In the genomic region with DNA sequence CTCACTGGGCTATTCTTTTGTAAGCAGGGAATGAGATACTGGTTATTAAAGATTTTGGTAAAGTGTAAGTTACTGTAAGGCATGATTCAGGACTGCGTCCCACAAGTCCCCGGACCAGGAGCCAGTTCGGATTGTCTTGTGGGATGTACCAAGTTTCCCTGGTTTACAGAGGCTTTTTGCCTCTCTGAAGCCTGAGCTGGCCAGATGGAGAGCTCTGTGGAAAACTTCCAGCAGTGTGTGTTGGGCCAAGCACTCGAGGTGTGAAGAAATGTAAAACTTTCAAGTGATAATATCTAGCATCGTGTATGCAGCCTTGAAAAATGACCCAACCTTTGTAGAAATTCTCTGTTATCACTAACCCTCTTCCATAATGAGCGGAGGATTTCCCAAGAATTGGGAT, we compare ENCODE assay signal across 16 cellular contexts. TPM values are rescaled to one million over a fixed set of nuclear protein-coding genes. Genes with fewer than 3 reads are reported as not detected.
DNase-seq lines count a peak whose midpoint lies in the region; FAIRE-seq and TF ChIP-seq lines count a peak whose summit lies in the region.
"Had no signal": no experiment of that assay in that cellular context is flagged by ENCODE, and none has a peak within 500 bp of the region (broad histone marks: within the 10 kb centered on the region; RNA-seq: fewer than 3 reads in every experiment).

No MANE protein-coding gene starts in this region.

- H3K36me3 Mint-ChIP-seq in astrocyte (ENCODE audit: low read depth, unreplicated experiment): peaks cover 7% of the 10 kb centered on the region
- peaks cover 8% of the 10 kb centered on the region for H3K36me3 Mint-ChIP-seq in neural crest cell (ENCODE audit: low read depth)
- H3K36me3 Mint-ChIP-seq: activated naive CD8-positive, alpha-beta T cell treated with anti-CD3 and anti-CD28 coated beads, Interleukin-2, amount 10 ng/mL, durations not matched to agents 7 days and 5 days had no signal

- no peaks in the 10 kb centered on the region for H3K36me3 ChIP-seq in astrocyte (ENCODE audit: insufficient read depth, low read length)
- no peaks in the 10 kb centered on the region for H3K36me3 ChIP-seq in tibial nerve
- H3K36me3 ChIP-seq in SJCRH30: peaks cover 4% of the 10 kb centered on the region; the same call in 1 of the 2 replicates

- no peak overlapping the region for H2AFZ ChIP-seq in astrocyte (ENCODE audit: low read depth, low read length)

- H3K27ac ChIP-seq in astrocyte (ENCODE audit: low read depth, low read length) (no peak overlapping the region), tibial nerve (peak overlapping the region in 3 of 4 donors; percentile 83 to 96 (median 85)), SJCRH30 (no peak overlapping the region)

- H3K4me1 ChIP-seq in astrocyte (ENCODE audit: insufficient read depth, low read length) (peaks cover 9% of the 10 kb centered on the region), tibial nerve (peaks cover 0 to 34% (median 7%) of the 10 kb centered on the region in 4 donors), SJCRH30 (peaks cover 3% of the 10 kb centered on the region; the same call in 1 of the 2 replicates)

- H3K9me3 ChIP-seq in astrocyte (ENCODE audit: insufficient read depth, low read depth, low read length) (no peaks in the 10 kb centered on the region), tibial nerve (no peaks in the 10 kb centered on the region), SJCRH30 (replicated peaks) (no peaks in the 10 kb centered on the region)

- peaks cover 65% of the 10 kb centered on the region for H3K79me2 ChIP-seq in astrocyte (ENCODE audit: insufficient read depth, low read length)

- 50 to 55% methylated on average over 6 of the region's 6 CpGs for WGBS in tibial nerve, 2 donors

- TF ChIP-seq CTCF in astrocyte (IDR thresholded peaks at IDR 0.05; ENCODE audit: insufficient read depth, low read depth, low read length): no peak
- TF ChIP-seq CTCF in neural crest cell (conservative IDR thresholded peaks at IDR 0.05): no peak
- TF ChIP-seq CTCF in tibial nerve (IDR thresholded peaks at IDR 0.05): no peak

- H3K27ac Mint-ChIP-seq in astrocyte (ENCODE audit: unreplicated experiment) (no peak overlapping the region), neural crest cell (ENCODE audit: unreplicated experiment) (no peak overlapping the region)
- H3K27ac Mint-ChIP-seq: activated naive CD8-positive, alpha-beta T cell treated with anti-CD3 and anti-CD28 coated beads, Interleukin-2, amount 10 ng/mL, durations not matched to agents 7 days and 5 days; dendritic cell treated with granulocyte-macrophage colony-stimulating factor and Interleukin-4, amounts not matched to agents 40 ng/mL and 50 ng/mL, for 4 days had no signal

- no peak for TF ChIP-seq EP300 in tibial nerve (IDR thresholded peaks at IDR 0.05)

- H3K4me1 Mint-ChIP-seq in astrocyte (ENCODE audit: low read depth, unreplicated experiment) (peaks cover 11% of the 10 kb centered on the region), neural crest cell (peaks cover 32% of the 10 kb centered on the region)

- FAIRE-seq in astrocyte (lab: Jason Lieb, UNC): no peak
- FAIRE-seq: kidney, TTC549 had no signal

- H3K27me3 ChIP-seq in astrocyte (ENCODE audit: insufficient read depth, low read length) (no peaks in the 10 kb centered on the region), tibial nerve (no peaks in the 10 kb centered on the region), SJCRH30 (no peaks in the 10 kb centered on the region)
- H3K27me3 ChIP-seq: foreskin keratinocyte had no signal

- peaks cover 53% of the 10 kb centered on the region for H4K20me1 ChIP-seq in astrocyte (ENCODE audit: insufficient read depth, low read length)

- H3K9ac ChIP-seq in astrocyte (ENCODE audit: low read length): no peak overlapping the region

- TF ChIP-seq POLR2A in tibial nerve (IDR thresholded peaks at IDR 0.05): no peak

- no peaks in the 10 kb centered on the region for H3K27me3 Mint-ChIP-seq in astrocyte (ENCODE audit: low read depth, unreplicated experiment)
- H3K27me3 Mint-ChIP-seq in neural crest cell (ENCODE audit: low read depth): no peaks in the 10 kb centered on the region

- H3K4me3 ChIP-seq in astrocyte (ENCODE audit: insufficient read depth, low read depth, low read length): no peak overlapping the region
- H3K4me3 ChIP-seq in tibial nerve: peak overlapping the region in 2 of 4 donors; percentile 15 to 100
- H3K4me3 ChIP-seq in SJCRH30: no peak overlapping the region

- H3K4me2 ChIP-seq in astrocyte (ENCODE audit: low read length): no peak overlapping the region

- no peaks in the 10 kb centered on the region for H3K9me3 Mint-ChIP-seq in astrocyte (ENCODE audit: unreplicated experiment)
- H3K9me3 Mint-ChIP-seq in neural crest cell: no peaks in the 10 kb centered on the region
- H3K9me3 Mint-ChIP-seq: activated naive CD8-positive, alpha-beta T cell treated with anti-CD3 and anti-CD28 coated beads, Interleukin-2, amount 10 ng/mL, durations not matched to agents 7 days and 5 days; dendritic cell treated with granulocyte-macrophage colony-stimulating factor and Interleukin-4, amounts not matched to agents 40 ng/mL and 50 ng/mL, for 4 days had no signal

- peak overlapping the region; percentile 60 for H3K4me3 Mint-ChIP-seq in astrocyte (ENCODE audit: unreplicated experiment)
- H3K4me3 Mint-ChIP-seq in neural crest cell: peak overlapping the region; percentile 85
- H3K4me3 Mint-ChIP-seq: activated naive CD8-positive, alpha-beta T cell treated with anti-CD3 and anti-CD28 coated beads, Interleukin-2, amount 10 ng/mL, durations not matched to agents 7 days and 5 days; dendritic cell treated with granulocyte-macrophage colony-stimulating factor and Interleukin-4, amounts not matched to agents 40 ng/mL and 50 ng/mL, for 4 days had no signal

- DNase-seq in astrocyte (ENCODE audit: low read depth) (no peak), globus pallidus (ENCODE audit: low spot score) (peak; percentile 63), neural crest cell (ENCODE audit: low read depth, low spot score) (no peak), tibial nerve (ENCODE audit: low spot score in 2 of 2) (no peak), SJCRH30 (no peak), DMS153 (lab: John Stamatoyannopoulos, UW) (no peak), COLO668 (lab: John Stamatoyannopoulos, UW; ENCODE audit: unreplicated experiment) (no peak)
- DNase-seq: foreskin keratinocyte; KG1; kidney; NCI-H187; stimulated activated CD4-positive, alpha-beta T cell treated with anti-CD3 and anti-CD28 coated beads, Interleukin-4, amount 100 ng/mL, for 4 hours; stimulated activated naive CD4-positive, alpha-beta T cell treated with Interleukin-2 at 50 U/mL for 16 hours had no signal

RNA-seq across cellular contexts. Expression of gene EPN2, which starts 2.4 kb away (rescaled TPM):
- total RNA-seq in astrocyte (40.5 and 48.7 TPM in 2 replicates), neural crest cell (45.5 and 47.3 TPM in 2 replicates), tibial nerve (100 to 1,000 TPM in 3 of 4 donors, 10 to 100 TPM in 1; 92.7 to 141 (median 119) TPM)
- total RNA-seq in SJCRH30 (2014; rRNA removed; shearing (Covaris generic)): 56.4 and 64.1 TPM in 2 replicates

Comparison
In these comparisons a context has a peak if more than half of its experiments do, and no peak if none do; other contexts are left out.
1. H3K27ac ChIP-seq: peak in tibial nerve (3 of 4); none in astrocyte (single experiment) and SJCRH30 (single experiment).